ENCODE assay signal across 37 cellular contexts in genomic region chr16:87638736-87639135, GRCh38. TPM values are rescaled to one million over a fixed set of nuclear protein-coding genes. Genes with fewer than 3 reads are reported as not detected.
"Had no signal": no experiment of that assay in that cellular context is flagged by ENCODE, and none has a peak within 500 bp of the region (broad histone marks: within the 10 kb centered on the region; RNA-seq: fewer than 3 reads in every experiment).

No MANE protein-coding gene starts in this region.

- H3K36me3 ChIP-seq: MG63 had no signal

- H3K9ac ChIP-seq: KMS-11 had no signal

- H3K9me3 ChIP-seq: MG63 had no signal

- H3K4me2 ChIP-seq: KMS-11 had no signal

- H3K27ac ChIP-seq: KMS-11 had no signal

- H3K27me3 ChIP-seq: MG63 had no signal

- H3K4me3 ChIP-seq: MG63 had no signal

- DNase-seq: Karpas-422, Kasumi-1, MG63, MM.1S, MV-4-11, NCI-H1048, NCI-H1092, NCI-H1092 treated with DMSO at 0.1 percent for 48 hours, NCI-H1105, NCI-H1105 treated with DMSO at 0.1 percent for 48 hours, NCI-H1417, NCI-H1417 treated with DMSO at 0.1 percent for 48 hours, NCI-H1436, NCI-H1436 treated with DMSO at 0.1 percent for 48 hours, NCI-H146, NCI-H1694, NCI-H1694 treated with DMSO at 0.1 percent for 48 hours, NCI-H187, NCI-H187 treated with DMSO at 0.1 percent for 48 hours, NCI-H1930, NCI-H2029, NCI-H2029 treated with DMSO at 0.1 percent for 48 hours, NCI-H2081, NCI-H2081 treated with DMSO at 0.1 percent for 48 hours, NCI-H2107, NCI-H2171, NCI-H2171 treated with DMSO at 0.1 percent for 48 hours, NCI-H2227 treated with DMSO at 0.1 percent for 48 hours, NCI-H226, NCI-H345, NCI-H446, NCI-H446 treated with DMSO at 0.1 percent for 48 hours, NCI-H510A, NCI-H510A treated with DMSO at 0.1 percent for 48 hours had no signal

RNA-seq across cellular contexts. Expression of gene JPH3, which starts 36.4 kb away (rescaled TPM):
- total RNA-seq: LHCN-M2, MCF 10A had no signal
